Comparison of ENCODE assay signal across 8 cellular contexts in the genomic region with DNA sequence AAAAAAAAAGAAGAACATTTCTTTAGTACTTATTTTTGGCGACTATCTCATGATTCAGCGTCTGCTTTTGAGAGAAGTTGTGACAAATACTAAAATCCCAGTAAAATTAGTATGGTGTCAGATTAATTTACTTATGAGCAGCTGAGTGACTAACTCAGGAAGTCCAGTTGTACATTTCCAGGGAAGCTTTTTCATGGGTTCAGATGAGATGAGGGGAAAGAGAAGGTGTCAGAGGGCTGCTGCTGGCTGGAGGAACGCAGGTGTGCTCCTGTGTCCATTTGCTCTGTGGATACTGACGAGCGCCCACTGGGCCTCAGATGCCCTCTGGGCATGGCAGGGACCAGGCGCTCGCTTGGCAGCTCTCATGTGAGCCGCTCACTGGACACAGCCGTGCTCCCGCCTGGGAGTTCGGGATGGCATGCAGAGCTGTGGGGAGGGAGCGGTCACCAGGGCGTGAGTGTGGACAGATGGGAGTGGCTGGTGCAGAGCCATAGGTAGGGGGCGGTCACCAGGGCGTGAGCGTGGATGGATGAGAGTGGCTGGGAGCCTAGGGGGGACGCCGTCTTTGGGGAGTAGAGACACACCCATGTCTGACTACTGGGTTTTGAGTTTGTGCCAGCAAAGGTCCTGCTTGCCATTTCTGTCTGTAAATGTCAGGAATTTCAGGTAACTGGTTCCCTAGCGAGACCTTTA. TPM values are rescaled to one million over a fixed set of nuclear protein-coding genes. Genes with fewer than 3 reads are reported as not detected.
DNase-seq lines count a peak whose midpoint lies in the region; ATAC-seq and TF ChIP-seq lines count a peak whose summit lies in the region.

No MANE protein-coding gene starts in this region.

- H3K9me3 ChIP-seq in psoas muscle, result no peaks in the 10 kb centered on the region

- H3K36me3 ChIP-seq in psoas muscle (ENCODE audit: insufficient read depth in 1 of 2, low read depth in 1 of 2), result no peaks in the 10 kb centered on the region

- H3K27me3 ChIP-seq in psoas muscle (ENCODE audit: insufficient read depth in 3 of 3, low read length in 2 of 3), result no peaks in the 10 kb centered on the region

- H3K27ac ChIP-seq in psoas muscle, result peak overlapping the region; percentile 69

- WGBS in psoas muscle, 3 donors, result 33 to 43% (median 34%) methylated on average over 19 of the region's 19 CpGs

- peak overlapping the region; percentile 25 for H3K4me3 ChIP-seq in psoas muscle

- no peak for TF ChIP-seq CTCF in psoas muscle (IDR thresholded peaks at IDR 0.05)

- intact Hi-C loops in psoas muscle (cut with DNase I), result loop anchor here (2.0 to 10.0 kb wide), 3 partner anchors 55 to 181 kb away; partner anchors contain the start of gene ADARB1 (in 1 of the 2)

- DNase-seq in EH (ENCODE audit: low read depth) (peak; percentile 85), glomerular visceral epithelial cell (ENCODE audit: extremely low spot score) (peak; percentile 53), psoas muscle (peak; percentile 62 to 75), NCI-H1694 (lab: John Stamatoyannopoulos, UW) (no peak)
- DNase-seq in activated CD4-positive, alpha-beta T cell treated with anti-CD3 and anti-CD28 coated beads, Interleukin-2, amount 50 U/mL, for 1 hour, result no peak

- peaks cover 65% of the 10 kb centered on the region for H3K4me1 ChIP-seq in psoas muscle

- ATAC-seq in SK-N-SH treated with all-trans-retinoic acid at 6 μM for 48 hours (peak; percentile 23), psoas muscle (peak; percentile 63 to 66 (median 64)), GM21576 (IDR thresholded peaks at IDR 0.05; ENCODE audit: unreplicated experiment) (no peak), GM21717 (IDR thresholded peaks at IDR 0.05; ENCODE audit: unreplicated experiment) (no peak)

TF ChIP-seq in SK-N-SH treated with all-trans-retinoic acid at 6 μM for 48 hours, 23 proteins besides CTCF, POLR2A, EP300 and RAD21:
- TF ChIP-seq PATZ1 (CRISPR knock-in tag; IDR thresholded peaks at IDR 0.05; ENCODE audit: borderline replicate concordance) (no peak), ARNTL (CRISPR knock-in tag; IDR thresholded peaks at IDR 0.05; ENCODE audit: borderline replicate concordance, low read depth) (no peak), PPARA (CRISPR knock-in tag; IDR thresholded peaks at IDR 0.05; ENCODE audit: borderline replicate concordance) (no peak), ZNF70 (CRISPR knock-in tag; IDR thresholded peaks at IDR 0.05) (no peak), GLIS3 (CRISPR knock-in tag; IDR thresholded peaks at IDR 0.05) (no peak), ZNF565 (CRISPR knock-in tag; conservative IDR thresholded peaks at IDR 0.05; ENCODE audit: low read depth) (no peak), BACH2 (CRISPR knock-in tag; IDR thresholded peaks at IDR 0.05; ENCODE audit: borderline replicate concordance) (no peak), ZFP3 (CRISPR knock-in tag; IDR thresholded peaks at IDR 0.05) (no peak), CSDC2 (CRISPR knock-in tag; IDR thresholded peaks at IDR 0.05) (no peak), ZC3H10 (CRISPR knock-in tag; IDR thresholded peaks at IDR 0.05) (no peak), SNAI2 (CRISPR knock-in tag; IDR thresholded peaks at IDR 0.05) (no peak), TCF4 (CRISPR knock-in tag; IDR thresholded peaks at IDR 0.05; ENCODE audit: borderline replicate concordance) (no peak), RARB (CRISPR knock-in tag; IDR thresholded peaks at IDR 0.05) (no peak), OSR1 (CRISPR knock-in tag; IDR thresholded peaks at IDR 0.05) (no peak)
- TF ChIP-seq, protein P1, sequence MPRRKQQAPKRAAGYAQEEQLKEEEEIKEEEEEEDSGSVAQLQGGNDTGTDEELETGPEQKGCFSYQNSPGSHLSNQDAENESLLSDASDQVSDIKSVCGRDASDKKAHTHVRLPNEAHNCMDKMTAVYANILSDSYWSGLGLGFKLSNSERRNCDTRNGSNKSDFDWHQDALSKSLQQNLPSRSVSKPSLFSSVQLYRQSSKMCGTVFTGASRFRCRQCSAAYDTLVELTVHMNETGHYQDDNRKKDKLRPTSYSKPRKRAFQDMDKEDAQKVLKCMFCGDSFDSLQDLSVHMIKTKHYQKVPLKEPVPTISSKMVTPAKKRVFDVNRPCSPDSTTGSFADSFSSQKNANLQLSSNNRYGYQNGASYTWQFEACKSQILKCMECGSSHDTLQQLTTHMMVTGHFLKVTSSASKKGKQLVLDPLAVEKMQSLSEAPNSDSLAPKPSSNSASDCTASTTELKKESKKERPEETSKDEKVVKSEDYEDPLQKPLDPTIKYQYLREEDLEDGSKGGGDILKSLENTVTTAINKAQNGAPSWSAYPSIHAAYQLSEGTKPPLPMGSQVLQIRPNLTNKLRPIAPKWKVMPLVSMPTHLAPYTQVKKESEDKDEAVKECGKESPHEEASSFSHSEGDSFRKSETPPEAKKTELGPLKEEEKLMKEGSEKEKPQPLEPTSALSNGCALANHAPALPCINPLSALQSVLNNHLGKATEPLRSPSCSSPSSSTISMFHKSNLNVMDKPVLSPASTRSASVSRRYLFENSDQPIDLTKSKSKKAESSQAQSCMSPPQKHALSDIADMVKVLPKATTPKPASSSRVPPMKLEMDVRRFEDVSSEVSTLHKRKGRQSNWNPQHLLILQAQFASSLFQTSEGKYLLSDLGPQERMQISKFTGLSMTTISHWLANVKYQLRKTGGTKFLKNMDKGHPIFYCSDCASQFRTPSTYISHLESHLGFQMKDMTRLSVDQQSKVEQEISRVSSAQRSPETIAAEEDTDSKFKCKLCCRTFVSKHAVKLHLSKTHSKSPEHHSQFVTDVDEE (CRISPR knock-in tag; IDR thresholded peaks at IDR 0.05), result no peak

RNA-seq across cellular contexts. Expression of gene ADARB1, which starts 55.0 kb away (rescaled TPM):
- 10 to 100 TPM in 2 of 4 donors, 1 to 10 TPM in 2; 6.9 to 22.7 (median 14.4) TPM for total RNA-seq in psoas muscle
- polyA plus RNA-seq in psoas muscle, result 1 to 10 TPM; 3.8 to 6.4 (median 4.1) TPM

Comparison
In these comparisons a context has a peak if more than half of its experiments do, and no peak if none do; other contexts are left out.
1. DNase-seq: peak in EH (single experiment), glomerular visceral epithelial cell (single experiment) and psoas muscle (2 of 2); none in NCI-H1694 (single experiment) and activated CD4-positive, alpha-beta T cell treated with anti-CD3 and anti-CD28 coated beads, Interleukin-2, amount 50 U/mL, for 1 hour (single experiment).
2. ATAC-seq: peak in SK-N-SH treated with all-trans-retinoic acid at 6 μM for 48 hours (single experiment) and psoas muscle (4 of 4); none in GM21576 (single experiment) and GM21717 (single experiment).